ENCODE assay signal across 12 cellular contexts in the genomic region with DNA sequence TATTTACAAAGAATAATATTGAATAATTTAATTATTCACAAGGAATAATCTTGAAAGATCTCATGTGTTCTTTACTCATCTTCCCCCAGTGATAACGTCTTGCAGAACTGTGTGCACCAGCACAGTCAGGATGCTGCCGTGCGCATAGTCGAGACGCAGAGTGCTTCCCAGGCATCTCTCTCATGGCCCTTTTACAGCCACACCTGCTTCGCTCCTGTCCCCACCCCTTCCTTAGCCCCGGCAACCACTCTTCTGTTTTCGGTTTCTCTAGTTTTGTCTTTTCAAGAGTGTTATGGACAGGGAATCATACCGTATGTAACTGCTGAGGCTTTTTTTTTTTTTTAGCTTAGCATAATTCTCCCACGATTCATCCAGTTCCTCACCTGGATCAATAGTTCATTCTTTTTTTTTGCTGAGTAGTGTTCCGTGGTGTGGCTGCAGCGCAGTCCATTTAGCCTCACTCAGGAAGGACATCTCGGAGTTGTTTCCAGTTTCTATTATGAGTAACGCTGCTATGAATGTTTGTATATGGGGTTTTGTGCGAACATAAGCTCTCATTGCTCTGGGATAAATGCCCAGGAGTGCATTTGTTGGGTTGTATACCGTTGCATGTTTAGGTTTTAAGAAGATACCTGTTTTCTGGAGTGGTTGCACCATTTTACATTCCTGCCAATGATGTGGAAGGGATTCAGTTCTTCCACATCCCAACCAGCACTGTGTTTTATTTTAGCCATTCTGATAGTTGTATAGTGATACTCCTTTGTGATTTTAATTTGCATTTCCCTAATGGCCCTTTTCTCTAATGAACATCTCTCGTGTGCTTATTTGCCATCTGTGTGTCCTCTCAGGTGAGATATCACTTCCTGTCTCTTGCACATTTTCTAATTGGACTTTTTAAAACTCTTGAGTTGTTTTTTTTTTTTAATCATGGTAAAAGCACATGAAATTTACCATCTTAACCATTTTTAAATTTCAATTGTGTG. TPM values are rescaled to one million over a fixed set of nuclear protein-coding genes. Genes with fewer than 3 reads are reported as not detected.
DNase-seq lines count a peak whose midpoint lies in the region; ATAC-seq and TF ChIP-seq lines count a peak whose summit lies in the region.
"Had no signal": no experiment of that assay in that cellular context is flagged by ENCODE, and none has a peak within 500 bp of the region (broad histone marks: within the 10 kb centered on the region; RNA-seq: fewer than 3 reads in every experiment).

No MANE protein-coding gene starts in this region.

- ATAC-seq in PC-3, result peak; percentile 94
- no peak for ATAC-seq in upper lobe of right lung

- H3K79me2 ChIP-seq in ACC112 (ENCODE audit: control insufficient read depth, insufficient read depth, low read length, unreplicated experiment) (peaks cover 72% of the 10 kb centered on the region), PC-3 (ENCODE audit: low read length) (peaks cover 74% of the 10 kb centered on the region)

- BruUV-seq in PC-3 (replicated peaks; lab: Mats Ljungman, UMichigan), result no TSS peak

- POLR2A ChIA-PET in PC-3 (lab: Charles Lee; ENCODE audit: unreplicated experiment), result interaction anchor here (0.5 to 0.6 kb wide), 4 partner anchors 12 to 1155 kb away, joined by 3 to 7 read pairs (median 5); no protein-coding TSS in a partner anchor

- no peaks in the 10 kb centered on the region for H3K27me3 ChIP-seq in ACC112 (ENCODE audit: insufficient read depth, low read length)
- no peaks in the 10 kb centered on the region for H3K27me3 ChIP-seq in PC-3 (ENCODE audit: low read length)
- no peaks in the 10 kb centered on the region for H3K27me3 ChIP-seq in upper lobe of right lung
- H3K27me3 ChIP-seq: SJCRH30 had no signal

- H3F3A ChIP-seq in PC-3 (ENCODE audit: low read length, unreplicated experiment), result no peaks in the 10 kb centered on the region

- H3K4me1 ChIP-seq in ACC112 (ENCODE audit: control insufficient read depth, insufficient read depth, low read length, unreplicated experiment) (peaks cover 7% of the 10 kb centered on the region), PC-3 (ENCODE audit: insufficient read depth, low read length) (peaks cover 11% of the 10 kb centered on the region), upper lobe of right lung (peaks cover 42% of the 10 kb centered on the region)

- H3K27ac ChIP-seq in ACC112 (ENCODE audit: low read depth, low read length) (0 out of 2 replicates have a peak overlapping the region, but pooled peaks have one; percentile 28), PC-3 (ENCODE audit: low read length) (peak overlapping the region; percentile 47), upper lobe of right lung (no peak overlapping the region)
- H3K27ac ChIP-seq: C4-2B, SJCRH30 had no signal

- TF ChIP-seq CTCF in PC-3 (conservative IDR thresholded peaks at IDR 0.05; ENCODE audit: low read depth, low read length) (no peak), upper lobe of right lung (IDR thresholded peaks at IDR 0.05) (no peak)

- DNase-seq in PC-3, result peak; percentile 76
- DNase-seq in central memory CD4-positive, alpha-beta T cell, result peak; percentile 22
- DNase-seq in NCI-H1105 treated with DMSO at 0.1 percent for 48 hours (lab: John Stamatoyannopoulos, UW), result no peak
- no peak for DNase-seq in middle frontal gyrus (ENCODE audit: extremely low spot score, low spot score)
- no peak for DNase-seq in NCI-H146 (lab: John Stamatoyannopoulos, UW)
- DNase-seq in upper lobe of right lung, result no peak
- DNase-seq: NCI-H2081 treated with DMSO at 0.1 percent for 48 hours, SJCRH30 had no signal

- H4K20me1 ChIP-seq in PC-3 (ENCODE audit: low read length), result no peaks in the 10 kb centered on the region

- H3K9ac ChIP-seq in PC-3 (ENCODE audit: low read length), result no peak overlapping the region

- H3K36me3 ChIP-seq in ACC112 (ENCODE audit: insufficient read depth, low read length) (peaks cover 10% of the 10 kb centered on the region; the same call in 1 of the 2 replicates), PC-3 (ENCODE audit: low read depth, low read length) (peaks cover 23% of the 10 kb centered on the region), upper lobe of right lung (peaks cover 31% of the 10 kb centered on the region)
- H3K36me3 ChIP-seq: HAP-1 had no signal

- H3K9me3 ChIP-seq in PC-3 (ENCODE audit: low read length) (no peaks in the 10 kb centered on the region), upper lobe of right lung (no peaks in the 10 kb centered on the region)
- H3K9me3 ChIP-seq: HAP-1, SJCRH30 had no signal

- peak overlapping the region; percentile 51 for H3K4me2 ChIP-seq in PC-3 (ENCODE audit: low read length)

- CTCF ChIA-PET in PC-3 (lab: Charles Lee), result interaction anchor here (0.6 to 1.0 kb wide), 2 partner anchors 26 to 43 kb away, joined by 5 to 7 read pairs; no protein-coding TSS in a partner anchor

- H2AFZ ChIP-seq in ACC112 (ENCODE audit: low read length, unreplicated experiment) (no peak overlapping the region), PC-3 (ENCODE audit: low read length) (no peak overlapping the region)

- intact Hi-C loops in PC-3 (cut with micrococcal nuclease), result loop anchor here (5.0 kb wide), 1 partner anchor 36 kb away; no protein-coding TSS in a partner anchor
- intact Hi-C loops in upper lobe of right lung (cut with DNase I), result no loop called here

- H3K9me2 ChIP-seq in PC-3 (replicated peaks; ENCODE audit: low read length), result no peaks in the 10 kb centered on the region

- H3K4me3 ChIP-seq in ACC112 (ENCODE audit: low read depth, low read length), result no peak overlapping the region
- H3K4me3 ChIP-seq in GM08714 (ENCODE audit: low read length), result peak overlapping the region; percentile 18; the same call in 1 of the 2 replicates
- no peak overlapping the region for H3K4me3 ChIP-seq in PC-3 (ENCODE audit: low read length)
- no peak overlapping the region for H3K4me3 ChIP-seq in upper lobe of right lung
- H3K4me3 ChIP-seq: HAP-1, SJCRH30 had no signal

RNA-seq across cellular contexts. Expression of gene SEC14L1, which starts 47.6 kb away (rescaled TPM):
- total RNA-seq in PC-3 (2014; rRNA removed), result 39.8 and 50.9 TPM in 2 replicates
- 144 TPM for total RNA-seq in upper lobe of right lung

Comparison
In these comparisons a context has a peak if more than half of its experiments do, and no peak if none do; other contexts are left out.
1. DNase-seq: peak in PC-3 (single experiment) and central memory CD4-positive, alpha-beta T cell (single experiment); none in NCI-H1105 treated with DMSO at 0.1 percent for 48 hours (single experiment), middle frontal gyrus (single experiment), NCI-H146 (single experiment) and upper lobe of right lung (single experiment).